In the genomic region with DNA sequence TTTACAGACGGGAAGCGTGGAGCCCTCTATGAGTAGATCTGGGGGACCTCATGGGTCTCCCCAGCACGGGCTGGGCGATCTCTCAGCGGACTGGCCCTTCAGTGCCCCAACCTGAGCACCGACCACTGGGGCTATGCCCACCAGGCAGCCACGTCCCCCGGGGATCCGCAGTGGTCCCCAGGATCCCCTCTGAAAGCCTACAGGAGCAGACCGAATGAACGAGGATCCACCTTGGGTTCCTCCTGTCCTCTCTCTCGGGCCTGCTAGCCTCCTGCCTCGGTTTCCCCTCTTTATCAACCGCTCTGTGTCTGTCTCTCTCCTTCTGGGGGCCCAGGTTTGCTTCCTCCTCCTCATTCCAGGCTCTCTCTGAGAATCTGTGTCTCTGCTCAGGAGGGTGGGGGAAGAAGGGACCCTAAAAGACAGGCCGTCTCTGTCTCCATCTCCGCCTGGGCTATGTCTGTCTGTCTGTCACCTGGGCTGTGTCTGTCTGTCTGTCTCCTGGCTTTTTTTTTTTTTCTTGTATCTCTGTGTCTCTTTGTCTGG, we compare ENCODE assay signal across 16 cellular contexts. TPM values are rescaled to one million over a fixed set of nuclear protein-coding genes. Genes with fewer than 3 reads are reported as not detected.
DNase-seq lines count a peak whose midpoint lies in the region; ATAC-seq and TF ChIP-seq lines count a peak whose summit lies in the region.
"Had no signal": no experiment of that assay in that cellular context is flagged by ENCODE, and none has a peak within 500 bp of the region (broad histone marks: within the 10 kb centered on the region; RNA-seq: fewer than 3 reads in every experiment).

No MANE protein-coding gene starts in this region.

- no peaks in the 10 kb centered on the region for H3K9me3 Mint-ChIP-seq in progenitor cell of endocrine pancreas (ENCODE audit: low read depth)

- H3K4me3 Mint-ChIP-seq in progenitor cell of endocrine pancreas (ENCODE audit: low read depth) = no peak overlapping the region

- H3K9ac ChIP-seq in iPS-18a (ENCODE audit: low read length) = no peak overlapping the region

- peak; percentile 15 for DNase-seq in ELF-1 (ENCODE audit: low read depth, low spot score)
- DNase-seq in WERI-Rb-1 = no peak
- no peak for DNase-seq in progenitor cell of endocrine pancreas (ENCODE audit: low spot score, unreplicated experiment)
- no peak for DNase-seq in NCI-H1694 (lab: John Stamatoyannopoulos, UW)
- DNase-seq: activated naive CD4-positive, alpha-beta T cell; activated T-cell treated with anti-CD3 and anti-CD28 coated beads for 4 hours; effector CD8-positive, alpha-beta T cell; head of caudate nucleus; NCI-H748 treated with DMSO at 0.1 percent for 48 hours; PC-3; SIG-M5 had no signal

- peaks cover 19% of the 10 kb centered on the region for H3K4me1 Mint-ChIP-seq in progenitor cell of endocrine pancreas (ENCODE audit: low read depth)

- H3K27ac Mint-ChIP-seq in progenitor cell of endocrine pancreas = peak overlapping the region; percentile 17

- H3K27ac ChIP-seq in WERI-Rb-1 (peak overlapping the region; percentile 64), iPS-18a (ENCODE audit: low read length) (no peak overlapping the region)

- peaks cover 22% of the 10 kb centered on the region for H3K4me1 ChIP-seq in iPS-18a (ENCODE audit: control insufficient read depth, low read depth, low read length)

- TF ChIP-seq CTCF in WERI-Rb-1 (IDR thresholded peaks at IDR 0.05; ENCODE audit: low read depth, low read length) (no peak), progenitor cell of endocrine pancreas (IDR thresholded peaks at IDR 0.05; ENCODE audit: unreplicated experiment) (no peak)

- peaks cover 4% of the 10 kb centered on the region; the same call in 1 of the 2 replicates for H3K36me3 ChIP-seq in WERI-Rb-1
- H3K36me3 ChIP-seq in iPS-18a (ENCODE audit: control insufficient read depth, low read depth, low read length) = no peaks in the 10 kb centered on the region

- H3K36me3 Mint-ChIP-seq in progenitor cell of endocrine pancreas (ENCODE audit: insufficient read depth) = no peaks in the 10 kb centered on the region

- H3K9me3 ChIP-seq in WERI-Rb-1 (ENCODE audit: severe bottlenecking) = no peaks in the 10 kb centered on the region
- H3K9me3 ChIP-seq in iPS-18a (ENCODE audit: control insufficient read depth, low read depth, low read length) = no peaks in the 10 kb centered on the region

- H3K27me3 ChIP-seq in WERI-Rb-1 (ENCODE audit: insufficient read depth, low read depth, severe bottlenecking) = no peaks in the 10 kb centered on the region
- H3K27me3 ChIP-seq in iPS-18a (ENCODE audit: control insufficient read depth, insufficient read depth, low read length) = peaks cover 78% of the 10 kb centered on the region

- peaks cover 73% of the 10 kb centered on the region for H3K27me3 Mint-ChIP-seq in progenitor cell of endocrine pancreas

- H3K4me3 ChIP-seq in WERI-Rb-1 (ENCODE audit: low read depth, low read length) (peak overlapping the region; percentile 32), iPS-18a (ENCODE audit: low read length) (peak overlapping the region; percentile 61)
- H3K4me3 ChIP-seq: lung had no signal

- ATAC-seq in GM21723 (IDR thresholded peaks at IDR 0.05; ENCODE audit: unreplicated experiment) (no peak), HG03175 (IDR thresholded peaks at IDR 0.05; ENCODE audit: unreplicated experiment) (no peak)
- ATAC-seq: PC-3 had no signal

RNA-seq across cellular contexts. Expression of gene MEIS3, which starts 2.0 kb away (rescaled TPM):
- total RNA-seq in progenitor cell of endocrine pancreas = 25.5 and 30.8 TPM in 2 replicates
- total RNA-seq: T-helper 1 cell treated with Interleukin-12 subunit alpha and Interleukin-12 subunit beta and Interleukin-4 antibody, amounts not matched to agents 30 ng/mL and 1 ng/mL, for 36 hours had no signal

RNA-seq across cellular contexts. Expression of gene SLC8A2, which starts 50.4 kb away (rescaled TPM):
- total RNA-seq in progenitor cell of endocrine pancreas = 1.2 and 1.4 TPM in 2 replicates
- total RNA-seq: T-helper 1 cell treated with Interleukin-12 subunit alpha and Interleukin-12 subunit beta and Interleukin-4 antibody, amounts not matched to agents 30 ng/mL and 1 ng/mL, for 36 hours had no signal
